Comparison of ENCODE assay signal across 8 cellular contexts in the genomic region with DNA sequence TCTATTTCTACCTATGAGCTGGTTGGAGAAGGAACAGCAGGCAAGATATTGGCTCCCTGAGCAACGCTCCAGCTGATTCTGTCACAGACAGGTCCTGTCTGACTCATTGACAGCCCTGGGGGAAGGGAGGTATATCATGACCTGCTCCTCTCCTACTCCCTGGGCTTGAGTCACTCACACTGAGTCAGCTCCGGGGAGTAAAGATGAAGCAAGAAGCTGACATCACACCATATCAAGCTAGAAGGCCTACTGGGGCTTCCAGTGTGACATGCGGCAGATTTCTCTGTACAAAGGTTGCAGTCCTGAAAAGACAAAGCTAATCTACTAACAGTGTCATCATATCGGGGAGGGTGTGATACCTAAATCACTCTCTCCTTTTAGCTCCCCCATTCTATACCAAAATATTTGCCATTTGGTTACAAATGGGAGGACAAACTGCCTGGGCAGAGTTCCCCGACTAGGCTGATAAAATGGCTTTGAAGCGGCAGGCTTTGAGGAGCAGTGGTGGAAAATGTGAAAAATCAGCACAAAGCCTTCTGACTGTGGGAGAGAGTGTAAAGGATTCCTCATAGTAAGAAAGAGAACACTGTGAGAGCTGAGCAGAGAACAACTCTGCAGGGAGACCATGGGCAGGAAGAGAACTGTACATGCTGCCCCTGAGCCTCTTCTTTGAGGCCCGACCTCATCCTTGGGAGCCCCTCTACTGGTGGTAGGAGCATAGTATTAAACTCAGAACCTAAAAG. TPM values are rescaled to one million over a fixed set of nuclear protein-coding genes. Genes with fewer than 3 reads are reported as not detected.
DNase-seq lines count a peak whose midpoint lies in the region; ATAC-seq and TF ChIP-seq lines count a peak whose summit lies in the region.

No MANE protein-coding gene starts in this region.

- intact Hi-C loops in lower leg skin (cut with DNase I; ENCODE audit: low total_unique reads) = no loop called here

- H3K4me3 ChIP-seq in cardiac fibroblast (replicated peaks in 1 of 2; ENCODE audit: low read depth in 2 of 2, low read length in 2 of 2) (no peak overlapping the region), lower leg skin (ENCODE audit: low read depth, poor library complexity, severe bottlenecking) (no peak overlapping the region)

- no peak for TF ChIP-seq POLR2A in lower leg skin (IDR thresholded peaks at IDR 0.05)

- TF ChIP-seq CTCF in cardiac fibroblast (IDR thresholded peaks at IDR 0.05; ENCODE audit: low read depth, low read length) (no peak), lower leg skin (IDR thresholded peaks at IDR 0.05) (no peak)

- 36 to 40% methylated on average over 7 of the region's 7 CpGs for WGBS in lower leg skin, 2 donors

- DNase-seq in HPDE6-E6E7 (ENCODE audit: extremely low spot score) (peak; percentile 100), cardiac fibroblast (ENCODE audit: low read depth in 2 of 2) (peak; percentile 97 to 100), lower leg skin (ENCODE audit: low spot score in 2 of 2) (peak; percentile 89 to 92), NCI-H510A treated with DMSO at 0.1 percent for 48 hours (lab: John Stamatoyannopoulos, UW) (no peak)
- peak; percentile 23 to 66 (median 34) for DNase-seq in activated CD4-positive, CD25-positive, alpha-beta regulatory T cell (lab: John Stamatoyannopoulos, UW)
- DNase-seq in stimulated activated CD4-positive, alpha-beta T cell treated with anti-CD3 and anti-CD28 coated beads, TNF-alpha, amount 100 ng/mL, for 48 hours (ENCODE audit: low read depth in 3 of 3) = peak; percentile 69 to 85 (median 84)

- ATAC-seq in GM21529 (IDR thresholded peaks at IDR 0.05; ENCODE audit: unreplicated experiment) (no peak), GM21786 (IDR thresholded peaks at IDR 0.05; ENCODE audit: unreplicated experiment) (no peak)

RNA-seq across cellular contexts. Expression of gene PI4KB, which starts 15.5 kb away (rescaled TPM):
- 10 to 100 TPM; 45.4 to 55.3 (median 49.4) TPM for total RNA-seq in lower leg skin

RNA-seq across cellular contexts. Expression of gene ZNF687, which starts 29.7 kb away (rescaled TPM):
- 10 to 100 TPM; 21.9 to 45.0 (median 32.2) TPM for total RNA-seq in lower leg skin

RNA-seq across cellular contexts. Expression of gene RFX5, which starts 35.3 kb away (rescaled TPM):
- total RNA-seq in lower leg skin = 10 to 100 TPM; 13.2 to 23.2 (median 16.7) TPM

RNA-seq across cellular contexts. Expression of gene PSMD4, which starts 57.2 kb away (rescaled TPM):
- total RNA-seq in lower leg skin = 100 to 1,000 TPM in 3 of 4 donors, 10 to 100 TPM in 1; 69.9 to 122 (median 118) TPM
